In genomic region chr6:109783245-109783990, GRCh38 we compare ENCODE assay signal across 11 cellular contexts.
DNase-seq lines count a peak whose midpoint lies in the region; ATAC-seq, FAIRE-seq and TF ChIP-seq lines count a peak whose summit lies in the region.
"Had no signal": no experiment of that assay in that cellular context is flagged by ENCODE, and none has a peak within 500 bp of the region (broad histone marks: within the 10 kb centered on the region; RNA-seq: fewer than 3 reads in every experiment).

No MANE protein-coding gene starts in this region.

- H3K9ac ChIP-seq in astrocyte (ENCODE audit: low read length) (no peak overlapping the region), liver (ENCODE audit: low read depth in 1 of 2, low read length in 2 of 2) (no peak overlapping the region)

- no peak overlapping the region for H3K4me3 Mint-ChIP-seq in CD14-positive monocyte
- H3K4me3 Mint-ChIP-seq in HFFc6: no peak overlapping the region
- no peak overlapping the region for H3K4me3 Mint-ChIP-seq in astrocyte (ENCODE audit: unreplicated experiment)
- H3K4me3 Mint-ChIP-seq: activated CD4-positive, alpha-beta memory T cell treated with anti-CD3 and anti-CD28 coated beads, Interleukin-2, amount 10 ng/mL, durations not matched to agents 7 days and 5 days had no signal

- H3K27ac ChIP-seq in astrocyte (ENCODE audit: low read depth, low read length): no peak overlapping the region
- H3K27ac ChIP-seq in liver (ENCODE audit: low read depth in 1 of 2, low read length in 2 of 2): no peak overlapping the region
- H3K27ac ChIP-seq: breast epithelium had no signal

- H3K4me1 ChIP-seq in astrocyte (ENCODE audit: insufficient read depth, low read length) (no peaks in the 10 kb centered on the region), liver (ENCODE audit: control insufficient read depth in 4 of 4, insufficient read depth in 4 of 4, low read length in 3 of 4) (no peaks in the 10 kb centered on the region)
- H3K4me1 ChIP-seq: breast epithelium had no signal

- H3K27me3 Mint-ChIP-seq in CD14-positive monocyte (ENCODE audit: low read depth in 3 of 3) (no peaks in the 10 kb centered on the region), HFFc6 (ENCODE audit: insufficient read depth) (no peaks in the 10 kb centered on the region), astrocyte (ENCODE audit: low read depth, unreplicated experiment) (no peaks in the 10 kb centered on the region)
- H3K27me3 Mint-ChIP-seq: activated CD4-positive, alpha-beta memory T cell treated with anti-CD3 and anti-CD28 coated beads, Interleukin-2, amount 10 ng/mL, durations not matched to agents 7 days and 5 days had no signal

- no peak overlapping the region for H3K4me2 ChIP-seq in astrocyte (ENCODE audit: low read length)

- H2AFZ ChIP-seq in astrocyte (ENCODE audit: low read depth, low read length): no peak overlapping the region

- peaks cover 49 to 56% of the 10 kb centered on the region in 2 donors for H3K36me3 Mint-ChIP-seq in CD14-positive monocyte
- peaks cover 14% of the 10 kb centered on the region for H3K36me3 Mint-ChIP-seq in HFFc6 (ENCODE audit: low read depth)
- peaks cover 8% of the 10 kb centered on the region for H3K36me3 Mint-ChIP-seq in astrocyte (ENCODE audit: low read depth, unreplicated experiment)

- intact Hi-C loops in CD14-positive monocyte (cut with micrococcal nuclease): loop anchor here in 1 of 2 donors (10.0 kb wide), 1 partner anchor 79 kb away; no protein-coding TSS in a partner anchor
- intact Hi-C loops in posterior vena cava (cut with DNase I): no loop called here

- DNase-seq in CD14-positive monocyte (ENCODE audit: low spot score): no peak
- no peak for DNase-seq in HFFc6
- no peak for DNase-seq in astrocyte (ENCODE audit: low read depth)
- no peak for DNase-seq in NCI-H510A (lab: John Stamatoyannopoulos, UW)
- no peak for DNase-seq in posterior vena cava (ENCODE audit: low spot score)
- DNase-seq in HuH-7.5 (ENCODE audit: low spot score): no peak
- DNase-seq: activated CD4-positive, alpha-beta memory T cell treated with anti-CD3 and anti-CD28 coated beads, Interleukin-2, amount 10 ng/mL, durations not matched to agents 7 days and 5 days; NCI-H187 treated with DMSO at 0.1 percent for 48 hours had no signal

- TF ChIP-seq CTCF in CD14-positive monocyte (IDR thresholded peaks at IDR 0.05) (peak; percentile 65), HFFc6 (IDR thresholded peaks at IDR 0.05) (peak; percentile 67), astrocyte (IDR thresholded peaks at IDR 0.05; ENCODE audit: insufficient read depth, low read depth, low read length) (peak; percentile 14), liver (IDR thresholded peaks at IDR 0.05; ENCODE audit: low read depth, low read length, missing input control) (no peak)

- H3K4me1 Mint-ChIP-seq in CD14-positive monocyte (peaks cover 4% of the 10 kb centered on the region), HFFc6 (ENCODE audit: low read depth) (peaks cover 33% of the 10 kb centered on the region), astrocyte (ENCODE audit: low read depth, unreplicated experiment) (peaks cover 2% of the 10 kb centered on the region)
- H3K4me1 Mint-ChIP-seq: activated CD4-positive, alpha-beta memory T cell treated with anti-CD3 and anti-CD28 coated beads, Interleukin-2, amount 10 ng/mL, durations not matched to agents 7 days and 5 days had no signal

- H3K36me3 ChIP-seq in astrocyte (ENCODE audit: insufficient read depth, low read length) (no peaks in the 10 kb centered on the region), liver (ENCODE audit: control insufficient read depth in 4 of 4, insufficient read depth in 3 of 4, low read depth in 1 of 4, low read length in 3 of 4) (peaks cover 0 to 12% (median 4%) of the 10 kb centered on the region in 4 donors)
- H3K36me3 ChIP-seq: breast epithelium had no signal

- H3K27ac Mint-ChIP-seq in CD14-positive monocyte (no peak overlapping the region), HFFc6 (no peak overlapping the region), astrocyte (ENCODE audit: unreplicated experiment) (no peak overlapping the region)
- H3K27ac Mint-ChIP-seq: activated CD4-positive, alpha-beta memory T cell treated with anti-CD3 and anti-CD28 coated beads, Interleukin-2, amount 10 ng/mL, durations not matched to agents 7 days and 5 days had no signal

- H3K27me3 ChIP-seq in astrocyte (ENCODE audit: insufficient read depth, low read length): no peaks in the 10 kb centered on the region
- no peaks in the 10 kb centered on the region for H3K27me3 ChIP-seq in liver (ENCODE audit: control insufficient read depth in 4 of 4, insufficient read depth in 4 of 4, low read length in 3 of 4)
- H3K27me3 ChIP-seq: breast epithelium had no signal

- H3K9me3 ChIP-seq in astrocyte (ENCODE audit: insufficient read depth, low read depth, low read length) (no peaks in the 10 kb centered on the region), liver (ENCODE audit: control insufficient read depth in 4 of 4, low read length in 3 of 4) (no peaks in the 10 kb centered on the region)
- H3K9me3 ChIP-seq: breast epithelium had no signal

- TF ChIP-seq RAD21 in liver (IDR thresholded peaks at IDR 0.05): peak; percentile 25 to 58

- H4K20me1 ChIP-seq in astrocyte (ENCODE audit: insufficient read depth, low read length): no peaks in the 10 kb centered on the region

- H3K4me3 ChIP-seq in astrocyte (ENCODE audit: insufficient read depth, low read depth, low read length) (no peak overlapping the region), liver (ENCODE audit: low read depth in 1 of 3, low read length in 3 of 3) (no peak overlapping the region)
- H3K4me3 ChIP-seq: breast epithelium had no signal

- 88% methylated on average over 5 of the region's 5 CpGs for WGBS in liver

- peak; percentile 23 for FAIRE-seq in astrocyte (lab: Jason Lieb, UNC)

- no peak for ATAC-seq in GM21360 (IDR thresholded peaks at IDR 0.05; ENCODE audit: unreplicated experiment)

- no peaks in the 10 kb centered on the region for H3K79me2 ChIP-seq in astrocyte (ENCODE audit: insufficient read depth, low read length)

- H3K9me3 Mint-ChIP-seq in CD14-positive monocyte (no peaks in the 10 kb centered on the region), HFFc6 (no peaks in the 10 kb centered on the region), astrocyte (ENCODE audit: unreplicated experiment) (no peaks in the 10 kb centered on the region)
- H3K9me3 Mint-ChIP-seq: activated CD4-positive, alpha-beta memory T cell treated with anti-CD3 and anti-CD28 coated beads, Interleukin-2, amount 10 ng/mL, durations not matched to agents 7 days and 5 days had no signal

TF ChIP-seq in liver, 16 proteins besides CTCF, POLR2A, EP300 and RAD21 (continues in another document):
- TF ChIP-seq FOXA2 (IDR thresholded peaks at IDR 0.05) (no peak), HNF4A (conservative IDR thresholded peaks at IDR 0.05) (no peak), FOXA1 (IDR thresholded peaks at IDR 0.05) (no peak), RXRA (IDR thresholded peaks at IDR 0.05) (no peak), TAF1 (conservative IDR thresholded peaks at IDR 0.05) (no peak), GABPA (IDR thresholded peaks at IDR 0.05 in 1 of 2, conservative IDR thresholded peaks at IDR 0.05 in 1 of 2) (no peak), EGR1 (IDR thresholded peaks at IDR 0.05; ENCODE audit: low read depth in 2 of 2) (no peak), JUND (IDR thresholded peaks at IDR 0.05) (no peak), YY1 (IDR thresholded peaks at IDR 0.05) (no peak)
- TF ChIP-seq, protein P1, sequence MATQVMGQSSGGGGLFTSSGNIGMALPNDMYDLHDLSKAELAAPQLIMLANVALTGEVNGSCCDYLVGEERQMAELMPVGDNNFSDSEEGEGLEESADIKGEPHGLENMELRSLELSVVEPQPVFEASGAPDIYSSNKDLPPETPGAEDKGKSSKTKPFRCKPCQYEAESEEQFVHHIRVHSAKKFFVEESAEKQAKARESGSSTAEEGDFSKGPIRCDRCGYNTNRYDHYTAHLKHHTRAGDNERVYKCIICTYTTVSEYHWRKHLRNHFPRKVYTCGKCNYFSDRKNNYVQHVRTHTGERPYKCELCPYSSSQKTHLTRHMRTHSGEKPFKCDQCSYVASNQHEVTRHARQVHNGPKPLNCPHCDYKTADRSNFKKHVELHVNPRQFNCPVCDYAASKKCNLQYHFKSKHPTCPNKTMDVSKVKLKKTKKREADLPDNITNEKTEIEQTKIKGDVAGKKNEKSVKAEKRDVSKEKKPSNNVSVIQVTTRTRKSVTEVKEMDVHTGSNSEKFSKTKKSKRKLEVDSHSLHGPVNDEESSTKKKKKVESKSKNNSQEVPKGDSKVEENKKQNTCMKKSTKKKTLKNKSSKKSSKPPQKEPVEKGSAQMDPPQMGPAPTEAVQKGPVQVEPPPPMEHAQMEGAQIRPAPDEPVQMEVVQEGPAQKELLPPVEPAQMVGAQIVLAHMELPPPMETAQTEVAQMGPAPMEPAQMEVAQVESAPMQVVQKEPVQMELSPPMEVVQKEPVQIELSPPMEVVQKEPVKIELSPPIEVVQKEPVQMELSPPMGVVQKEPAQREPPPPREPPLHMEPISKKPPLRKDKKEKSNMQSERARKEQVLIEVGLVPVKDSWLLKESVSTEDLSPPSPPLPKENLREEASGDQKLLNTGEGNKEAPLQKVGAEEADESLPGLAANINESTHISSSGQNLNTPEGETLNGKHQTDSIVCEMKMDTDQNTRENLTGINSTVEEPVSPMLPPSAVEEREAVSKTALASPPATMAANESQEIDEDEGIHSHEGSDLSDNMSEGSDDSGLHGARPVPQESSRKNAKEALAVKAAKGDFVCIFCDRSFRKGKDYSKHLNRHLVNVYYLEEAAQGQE (IDR thresholded peaks at IDR 0.05): no peak
- TF ChIP-seq, protein P2, sequence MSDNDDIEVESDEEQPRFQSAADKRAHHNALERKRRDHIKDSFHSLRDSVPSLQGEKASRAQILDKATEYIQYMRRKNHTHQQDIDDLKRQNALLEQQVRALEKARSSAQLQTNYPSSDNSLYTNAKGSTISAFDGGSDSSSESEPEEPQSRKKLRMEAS (IDR thresholded peaks at IDR 0.05): no peak
- TF ChIP-seq, protein P3, sequence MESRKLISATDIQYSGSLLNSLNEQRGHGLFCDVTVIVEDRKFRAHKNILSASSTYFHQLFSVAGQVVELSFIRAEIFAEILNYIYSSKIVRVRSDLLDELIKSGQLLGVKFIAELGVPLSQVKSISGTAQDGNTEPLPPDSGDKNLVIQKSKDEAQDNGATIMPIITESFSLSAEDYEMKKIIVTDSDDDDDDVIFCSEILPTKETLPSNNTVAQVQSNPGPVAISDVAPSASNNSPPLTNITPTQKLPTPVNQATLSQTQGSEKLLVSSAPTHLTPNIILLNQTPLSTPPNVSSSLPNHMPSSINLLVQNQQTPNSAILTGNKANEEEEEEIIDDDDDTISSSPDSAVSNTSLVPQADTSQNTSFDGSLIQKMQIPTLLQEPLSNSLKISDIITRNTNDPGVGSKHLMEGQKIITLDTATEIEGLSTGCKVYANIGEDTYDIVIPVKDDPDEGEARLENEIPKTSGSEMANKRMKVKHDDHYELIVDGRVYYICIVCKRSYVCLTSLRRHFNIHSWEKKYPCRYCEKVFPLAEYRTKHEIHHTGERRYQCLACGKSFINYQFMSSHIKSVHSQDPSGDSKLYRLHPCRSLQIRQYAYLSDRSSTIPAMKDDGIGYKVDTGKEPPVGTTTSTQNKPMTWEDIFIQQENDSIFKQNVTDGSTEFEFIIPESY (IDR thresholded peaks at IDR 0.05): no peak
